Comparison of ENCODE assay signal across 1 cellular context in genomic region chr12:52082988-52083637, GRCh38.
TF ChIP-seq lines count a peak whose summit lies in the region.

No MANE protein-coding gene starts in this region.

TF ChIP-seq in H1, 55 proteins besides CTCF, POLR2A, EP300 and RAD21:
- TF ChIP-seq RNF2 (IDR thresholded peaks at IDR 0.05; ENCODE audit: borderline replicate concordance, low read depth, low read length, missing control alignments, poor library complexity, severe bottlenecking) = no peak
- no peak for TF ChIP-seq RBBP5 (IDR thresholded peaks at IDR 0.05; ENCODE audit: borderline replicate concordance, low read depth, low read length)
- no peak for TF ChIP-seq POLR2AphosphoS5 (IDR thresholded peaks at IDR 0.05; ENCODE audit: low read depth, low read length)
- TF ChIP-seq KDM4A (IDR thresholded peaks at IDR 0.05; ENCODE audit: low read depth, low read length, severe bottlenecking) = no peak
- no peak for TF ChIP-seq BCL11A (IDR thresholded peaks at IDR 0.05; ENCODE audit: low read depth in 2 of 2, low read length in 2 of 2)
- TF ChIP-seq POU5F1 (IDR thresholded peaks at IDR 0.05; ENCODE audit: low read depth, low read length) = no peak
- no peak for TF ChIP-seq FOSL1 (IDR thresholded peaks at IDR 0.05; ENCODE audit: insufficient read depth, low read depth, low read length)
- TF ChIP-seq MAX (IDR thresholded peaks at IDR 0.05) = no peak
- TF ChIP-seq SIN3A (conservative IDR thresholded peaks at IDR 0.05 in 1 of 2, IDR thresholded peaks at IDR 0.05 in 1 of 2; ENCODE audit: low read depth in 1 of 2, low read length in 2 of 2) = 0 out of 4 replicates have a peak, but pooled peaks of 1 of the 2 experiments have one; percentile 38
- peak; percentile 44; the same call in 1 of the 2 replicates for TF ChIP-seq BACH1 (IDR thresholded peaks at IDR 0.05; ENCODE audit: low read length)
- TF ChIP-seq TAF7 (optimal IDR thresholded peaks at IDR 0.05; ENCODE audit: borderline replicate concordance, low read depth, low read length) = no peak
- TF ChIP-seq TCF12 (IDR thresholded peaks at IDR 0.05; ENCODE audit: low read depth, low read length) = no peak
- TF ChIP-seq SP2 (IDR thresholded peaks at IDR 0.05; ENCODE audit: low read length) = no peak
TF ChIP-seq in H1: peak in this region for 2.
